ENCODE assay signal across 23 cellular contexts in genomic region chr10:110442746-110443145, GRCh38. TPM values are rescaled to one million over a fixed set of nuclear protein-coding genes. Genes with fewer than 3 reads are reported as not detected.
DNase-seq lines count a peak whose midpoint lies in the region; ATAC-seq and TF ChIP-seq lines count a peak whose summit lies in the region.
"Had no signal": no experiment of that assay in that cellular context is flagged by ENCODE, and none has a peak within 500 bp of the region (broad histone marks: within the 10 kb centered on the region; RNA-seq: fewer than 3 reads in every experiment).

No MANE protein-coding gene starts in this region.

- TF ChIP-seq CTCF in cardiac muscle cell (IDR thresholded peaks at IDR 0.05; ENCODE audit: low read depth, low read length) (no peak), coronary artery (IDR thresholded peaks at IDR 0.05) (no peak), natural killer cell (IDR thresholded peaks at IDR 0.05) (no peak), upper lobe of right lung (IDR thresholded peaks at IDR 0.05) (no peak), Caco-2 (IDR thresholded peaks at IDR 0.05; ENCODE audit: insufficient read depth in 1 of 2, low read depth in 1 of 2, low read length in 1 of 2, severe bottlenecking in 1 of 2, unreplicated experiment in 1 of 2) (no peak)

- H3K36me3 Mint-ChIP-seq in natural killer cell (no peaks in the 10 kb centered on the region), Caco-2 (ENCODE audit: insufficient read depth, unreplicated experiment) (peaks cover 5% of the 10 kb centered on the region)
- H3K36me3 Mint-ChIP-seq: activated naive CD4-positive, alpha-beta T cell treated with anti-CD3 and anti-CD28 coated beads, Interleukin-2, amount 50 U/mL, for 24 hours; brain had no signal

- H3K27ac ChIP-seq in cardiac muscle cell: peak overlapping the region; percentile 97
- H3K27ac ChIP-seq in coronary artery: no peak overlapping the region
- no peak overlapping the region for H3K27ac ChIP-seq in upper lobe of right lung
- H3K27ac ChIP-seq: gastrocnemius medialis, HL-60, parathyroid adenoma, transverse colon had no signal

- H3K9me3 Mint-ChIP-seq in natural killer cell (no peaks in the 10 kb centered on the region), Caco-2 (ENCODE audit: unreplicated experiment) (no peaks in the 10 kb centered on the region)
- H3K9me3 Mint-ChIP-seq: activated naive CD4-positive, alpha-beta T cell treated with anti-CD3 and anti-CD28 coated beads, Interleukin-2, amount 50 U/mL, for 24 hours; activated T-helper 1 cell treated with anti-CD3 and anti-CD28 coated beads, Interleukin-12 subunit alpha, Interleukin-12 subunit beta, Interleukin-2, Interleukin-4 antibody, amounts not matched to agents 30 ng/mL and 10 ng/mL and 1 ng/mL, durations not matched to agents 14 hours and 24 hours and 36 hours had no signal

- H3K4me1 Mint-ChIP-seq in natural killer cell (peaks cover 26 to 32% of the 10 kb centered on the region in 2 donors), Caco-2 (ENCODE audit: low read depth, unreplicated experiment) (peaks cover 11% of the 10 kb centered on the region)

- DNase-seq in cardiac muscle cell (ENCODE audit: low read depth in 1 of 2, low spot score in 1 of 2) (no peak), cardiac septum (ENCODE audit: low spot score) (no peak), coronary artery (ENCODE audit: low spot score) (peak; percentile 33), natural killer cell (peak; percentile 2), upper lobe of right lung (peak; percentile 30), Caco-2 (no peak)
- DNase-seq in stimulated activated naive CD4-positive, alpha-beta T cell treated with Interleukin-2 at 50 U/mL for 16 hours (lab: John Stamatoyannopoulos, UW): no peak
- DNase-seq: amniotic stem cell, C1 segment of cervical spinal cord, DMS79, gastrocnemius medialis, HCEC 1CT, hippocampal formation, left cardiac atrium, NCI-H748 treated with DMSO at 0.1 percent for 48 hours, SIG-M5 had no signal

- H3K4me3 ChIP-seq in cardiac muscle cell (no peak overlapping the region), coronary artery (no peak overlapping the region), upper lobe of right lung (no peak overlapping the region), Caco-2 (ENCODE audit: low read depth, low read length) (no peak overlapping the region)
- H3K4me3 ChIP-seq: gastrocnemius medialis, transverse colon had no signal

- POLR2A ChIA-PET in Caco-2 (lab: Charles Lee): no interaction called here

- no peaks in the 10 kb centered on the region for H3K36me3 ChIP-seq in cardiac muscle cell
- H3K36me3 ChIP-seq in upper lobe of right lung: no peaks in the 10 kb centered on the region
- no peaks in the 10 kb centered on the region for H3K36me3 ChIP-seq in Caco-2 (ENCODE audit: control insufficient read depth, insufficient read depth, low read length)
- H3K36me3 ChIP-seq: gastrocnemius medialis, transverse colon had no signal

- H3K9me3 ChIP-seq in cardiac muscle cell (ENCODE audit: low read depth) (no peaks in the 10 kb centered on the region), upper lobe of right lung (no peaks in the 10 kb centered on the region), Caco-2 (no peaks in the 10 kb centered on the region)
- H3K9me3 ChIP-seq: gastrocnemius medialis, transverse colon had no signal

- CTCF ChIA-PET in Caco-2 (lab: Charles Lee): no interaction called here

- intact Hi-C loops in cardiac septum (cut with DNase I): loop anchor here (10.0 kb wide), 1 partner anchor 88 kb away; no protein-coding TSS in a partner anchor
- intact Hi-C loops in natural killer cell (cut with micrococcal nuclease): loop anchor here (5.0 kb wide), 1 partner anchor 55 kb away; the partner anchor contains the start of gene DUSP5
- intact Hi-C loops in upper lobe of right lung (cut with DNase I): no loop called here
- intact Hi-C loops in Caco-2 (cut with micrococcal nuclease; ENCODE audit: unreplicated experiment): no loop called here

- ATAC-seq in natural killer cell (no peak), upper lobe of right lung (no peak)
- ATAC-seq: gastrocnemius medialis, Panc1 had no signal

- no peaks in the 10 kb centered on the region for H3K27me3 Mint-ChIP-seq in natural killer cell (ENCODE audit: low read depth in 2 of 2)
- H3K27me3 Mint-ChIP-seq in Caco-2 (ENCODE audit: insufficient read depth, unreplicated experiment): no peaks in the 10 kb centered on the region
- H3K27me3 Mint-ChIP-seq: activated naive CD4-positive, alpha-beta T cell treated with anti-CD3 and anti-CD28 coated beads, Interleukin-2, amount 50 U/mL, for 24 hours had no signal

- H3K27me3 ChIP-seq in cardiac muscle cell (no peaks in the 10 kb centered on the region), upper lobe of right lung (no peaks in the 10 kb centered on the region), Caco-2 (replicated peaks; ENCODE audit: control insufficient read depth, insufficient read depth, low read length) (no peaks in the 10 kb centered on the region)
- H3K27me3 ChIP-seq: gastrocnemius medialis, transverse colon had no signal

- H3K4me1 ChIP-seq in cardiac muscle cell (ENCODE audit: low read depth): peaks cover 32% of the 10 kb centered on the region
- peaks cover 8% of the 10 kb centered on the region for H3K4me1 ChIP-seq in upper lobe of right lung
- no peaks in the 10 kb centered on the region for H3K4me1 ChIP-seq in Caco-2
- H3K4me1 ChIP-seq: gastrocnemius medialis, parathyroid adenoma, transverse colon had no signal

- H3K27ac Mint-ChIP-seq in natural killer cell (peak overlapping the region; percentile 82 to 91), Caco-2 (ENCODE audit: unreplicated experiment) (no peak overlapping the region)
- H3K27ac Mint-ChIP-seq: activated naive CD4-positive, alpha-beta T cell treated with anti-CD3 and anti-CD28 coated beads, Interleukin-2, amount 50 U/mL, for 24 hours had no signal

- H3K4me3 Mint-ChIP-seq in natural killer cell (peak overlapping the region; percentile 42), Caco-2 (ENCODE audit: unreplicated experiment) (no peak overlapping the region)
- H3K4me3 Mint-ChIP-seq: activated T-helper 1 cell treated with anti-CD3 and anti-CD28 coated beads, Interleukin-12 subunit alpha, Interleukin-12 subunit beta, Interleukin-2, Interleukin-4 antibody, amounts not matched to agents 30 ng/mL and 10 ng/mL and 1 ng/mL, durations not matched to agents 14 hours and 24 hours and 36 hours; brain had no signal

- no TSS peak for BruUV-seq in Caco-2 (replicated peaks; lab: Mats Ljungman, UMichigan)

RNA-seq across cellular contexts. Expression of gene DUSP5, which starts 55.0 kb away (rescaled TPM):
- total RNA-seq in cardiac muscle cell (75.8 and 82.1 TPM in 2 replicates), cardiac septum (29.4 TPM), natural killer cell (10 to 100 TPM; 56.3 to 98.9 (median 69.6) TPM), upper lobe of right lung (24.0 TPM), Caco-2 (2022) (15.0 and 18.4 TPM in 2 replicates)
- polyA plus RNA-seq in cardiac muscle cell: 64.1 and 99.5 TPM in 2 replicates

Comparison
In these comparisons a context has a peak if more than half of its experiments do, and no peak if none do; other contexts are left out.
1. DNase-seq: peak in coronary artery (single experiment), natural killer cell (single experiment) and upper lobe of right lung (single experiment); none in cardiac muscle cell (0 of 2), cardiac septum (single experiment), Caco-2 (0 of 2) and stimulated activated naive CD4-positive, alpha-beta T cell treated with Interleukin-2 at 50 U/mL for 16 hours (single experiment).
2. intact Hi-C loops: an anchor here in cardiac septum (10.0 kb wide) and natural killer cell (5.0 kb wide); none called in upper lobe of right lung and Caco-2.